ENCODE assay signal across 10 cellular contexts in genomic region chr19:6528544-6529121, GRCh38. TPM values are rescaled to one million over a fixed set of nuclear protein-coding genes. Genes with fewer than 3 reads are reported as not detected.
DNase-seq lines count a peak whose midpoint lies in the region; ATAC-seq and TF ChIP-seq lines count a peak whose summit lies in the region.
"Had no signal": no experiment of that assay in that cellular context is flagged by ENCODE, and none has a peak within 500 bp of the region (broad histone marks: within the 10 kb centered on the region; RNA-seq: fewer than 3 reads in every experiment).

No MANE protein-coding gene starts in this region.

- H3F3A ChIP-seq in SK-N-SH (replicated peaks; ENCODE audit: insufficient read depth), result peaks cover 4% of the 10 kb centered on the region

- intact Hi-C loops in heart right ventricle (cut with DNase I), result no loop called here

- H3K4me1 ChIP-seq in heart right ventricle, result peaks cover 6 to 51% (median 36%) of the 10 kb centered on the region in 9 donors
- no peaks in the 10 kb centered on the region; a peak in 1 of 4 replicates for H3K4me1 ChIP-seq in SK-N-SH (ENCODE audit: control insufficient read depth in 1 of 2, insufficient read depth in 2 of 2, low read depth in 1 of 2, low read length in 1 of 2)

- TF ChIP-seq CTCF in heart right ventricle (IDR thresholded peaks at IDR 0.05), result no peak
- no peak for TF ChIP-seq CTCF in SK-N-SH (IDR thresholded peaks at IDR 0.05)

- peak overlapping the region in 1 of 10 donors; percentile 53 for H3K27ac ChIP-seq in heart right ventricle
- H3K27ac ChIP-seq in temporal lobe (ENCODE audit: low read depth, low read length), result peak overlapping the region; percentile 33
- H3K27ac ChIP-seq in SK-N-SH (ENCODE audit: low read depth in 2 of 2, low read length in 1 of 2), result no peak overlapping the region

- H4K20me1 ChIP-seq in SK-N-SH (ENCODE audit: insufficient read depth), result no peaks in the 10 kb centered on the region

- DNase-seq in OCI-M1 (lab: John Stamatoyannopoulos, UW) (peak; percentile 78), heart right ventricle (peak; percentile 67), SK-N-SH (no peak), NCI-H1105 treated with DMSO at 0.1 percent for 48 hours (lab: John Stamatoyannopoulos, UW) (no peak), NCI-H446 treated with DMSO at 0.1 percent for 48 hours (lab: John Stamatoyannopoulos, UW) (no peak), NCI-H510A (lab: John Stamatoyannopoulos, UW) (no peak)
- DNase-seq: amniotic stem cell; stimulated activated CD4-positive, alpha-beta T cell treated with anti-CD3 and anti-CD28 coated beads, Interleukin-15, amount 100 ng/mL, for 24 hours had no signal

- no peak overlapping the region for H3K9ac ChIP-seq in SK-N-SH

- no peaks in the 10 kb centered on the region for H3K9me3 ChIP-seq in heart right ventricle
- no peaks in the 10 kb centered on the region for H3K9me3 ChIP-seq in SK-N-SH

- H3K4me2 ChIP-seq in SK-N-SH, result no peak overlapping the region

- H3K9me2 ChIP-seq in SK-N-SH, result no peaks in the 10 kb centered on the region

- TF ChIP-seq EP300 in SK-N-SH (IDR thresholded peaks at IDR 0.05; ENCODE audit: borderline replicate concordance in 1 of 2, low read depth in 1 of 2, low read length in 1 of 2), result no peak

- H3K27me3 ChIP-seq in heart right ventricle, result peaks cover 0 to 25% (median 17%) of the 10 kb centered on the region in 7 donors
- H3K27me3 ChIP-seq in SK-N-SH (ENCODE audit: insufficient read depth), result peaks cover 15% of the 10 kb centered on the region; the same call in 1 of the 2 replicates

- CTCF ChIA-PET in SK-N-SH (lab: Yijun Ruan, JAX), result interaction anchor here (1.9 kb wide), 1 partner anchor 12 kb away, joined by 6 read pairs; no protein-coding TSS in a partner anchor

- peak; percentile 53 for TF ChIP-seq POLR2A in GM19099 (IDR thresholded peaks at IDR 0.05; ENCODE audit: extremely low read depth, insufficient read length, low read depth)

- H2AFZ ChIP-seq in SK-N-SH (ENCODE audit: low read depth), result no peak overlapping the region

- peak; percentile 62 to 75 (median 68) for ATAC-seq in heart right ventricle

- 21 to 22% methylated on average over 9 of the region's 9 CpGs for WGBS in heart right ventricle, 2 donors
- 58% methylated on average over 9 of the region's 9 CpGs for WGBS in SK-N-SH (ENCODE audit: low lambda C conversion rate)

- peaks cover 14% of the 10 kb centered on the region for H3K79me2 ChIP-seq in SK-N-SH (ENCODE audit: insufficient read depth)

- POLR2A ChIA-PET in SK-N-SH (lab: Yijun Ruan, JAX), result no interaction called here

- no peak for TF ChIP-seq RAD21 in SK-N-SH (IDR thresholded peaks at IDR 0.05; ENCODE audit: low read length)

- no peak overlapping the region for H3K4me3 ChIP-seq in heart right ventricle
- H3K4me3 ChIP-seq in SK-N-SH (ENCODE audit: low read depth in 2 of 2, low read length in 1 of 2), result no peak overlapping the region

- H3K36me3 ChIP-seq in heart right ventricle (no peaks in the 10 kb centered on the region), SK-N-SH (replicated peaks in 1 of 2; ENCODE audit: control insufficient read depth in 1 of 2, insufficient read depth in 2 of 2, low read length in 1 of 2) (no peaks in the 10 kb centered on the region)

TF ChIP-seq in SK-N-SH, 30 proteins besides CTCF, POLR2A, EP300 and RAD21 (continues in another document):
- TF ChIP-seq FOSL2 (IDR thresholded peaks at IDR 0.05; ENCODE audit: borderline replicate concordance, low read depth) (no peak), MEF2A (IDR thresholded peaks at IDR 0.05; ENCODE audit: borderline replicate concordance, low read depth) (no peak), TAF1 (IDR thresholded peaks at IDR 0.05; ENCODE audit: borderline replicate concordance, low read depth, low read length) (no peak), GATA2 (CRISPR knock-in tag; IDR thresholded peaks at IDR 0.05) (no peak), PBX3 (IDR thresholded peaks at IDR 0.05) (no peak), CHD2 (IDR thresholded peaks at IDR 0.05; ENCODE audit: low read length, partially characterized antibody) (no peak), EZH2phosphoT487 (IDR thresholded peaks at IDR 0.05; ENCODE audit: borderline replicate concordance, low read depth) (no peak), RXRA (IDR thresholded peaks at IDR 0.05; ENCODE audit: borderline replicate concordance, low read depth) (no peak), REST (IDR thresholded peaks at IDR 0.05; ENCODE audit: low read depth, low read length) (no peak), TEAD4 (IDR thresholded peaks at IDR 0.05; ENCODE audit: borderline replicate concordance, insufficient read depth) (no peak), NFIC (IDR thresholded peaks at IDR 0.05; ENCODE audit: borderline replicate concordance) (no peak), FOXM1 (IDR thresholded peaks at IDR 0.05; ENCODE audit: low read depth) (no peak), GABPA (IDR thresholded peaks at IDR 0.05; ENCODE audit: low read depth) (no peak), ELF1 (IDR thresholded peaks at IDR 0.05) (no peak), ZBTB33 (IDR thresholded peaks at IDR 0.05; ENCODE audit: borderline replicate concordance, low read depth) (no peak)

RNA-seq across cellular contexts. Expression of gene TNFSF9, which starts 2.2 kb away (rescaled TPM):
- total RNA-seq in heart right ventricle, result under 1 TPM in 7 of 10 donors, not detected in 3; 0.13 to 0.88 (median 0.22) TPM
- under 1 TPM; 0.14 to 0.15 TPM for polyA plus RNA-seq in heart right ventricle
- 1.5 TPM for total RNA-seq in temporal lobe
- polyA plus RNA-seq in SK-N-SH (2012; rRNA removed), result 9.9 and 10.7 TPM in 2 replicates
- 7.1 and 7.4 TPM in 2 replicates for polyA plus RNA-seq in SK-N-SH (2012; cell fraction: cytosol; rRNA removed)
- polyA plus RNA-seq in SK-N-SH (2012; cell fraction: nucleus; rRNA removed), result 6.4 and 7.8 TPM in 2 replicates

RNA-seq across cellular contexts. Expression of gene TUBB4A, which starts 26.5 kb away (rescaled TPM):
- total RNA-seq in heart right ventricle (1 to 10 TPM in 4 of 10 donors, under 1 TPM in 6; 0.19 to 6.6 (median 0.81) TPM), temporal lobe (116 TPM)
- polyA plus RNA-seq in heart right ventricle (1 to 10 TPM in 1 of 2 donors, under 1 TPM in 1; 0.46 to 2.9 TPM), SK-N-SH (2012; rRNA removed) (2.3 and 4.5 TPM in 2 replicates)
- polyA plus RNA-seq in SK-N-SH (2012; cell fraction: cytosol; rRNA removed), result 2.3 and 3.9 TPM in 2 replicates
- 2.4 and 3.2 TPM in 2 replicates for polyA plus RNA-seq in SK-N-SH (2012; cell fraction: nucleus; rRNA removed)

RNA-seq across cellular contexts. Expression of gene DENND1C, which starts 47.0 kb away (rescaled TPM):
- total RNA-seq in heart right ventricle, result 1 to 10 TPM in 3 of 10 donors, under 1 TPM in 7; 0.09 to 4.0 (median 0.69) TPM
- polyA plus RNA-seq in heart right ventricle, result 1 to 10 TPM in 1 of 2 donors, under 1 TPM in 1; 0.43 to 1.1 TPM
- 0.25 TPM for total RNA-seq in temporal lobe
- polyA plus RNA-seq in SK-N-SH (2012; rRNA removed), result 0.05 and 0.11 TPM in 2 replicates
- 0.03 and 0.04 TPM in 2 replicates for polyA plus RNA-seq in SK-N-SH (2012; cell fraction: cytosol; rRNA removed)
- polyA plus RNA-seq in SK-N-SH (2012; cell fraction: nucleus; rRNA removed), result 0.08 and 0.12 TPM in 2 replicates

Comparison
In these comparisons a context has a peak if more than half of its experiments do, and no peak if none do; other contexts are left out.
1. DNase-seq: peak in OCI-M1 (single experiment) and heart right ventricle (2 of 2); none in SK-N-SH (single experiment), NCI-H1105 treated with DMSO at 0.1 percent for 48 hours (single experiment), NCI-H446 treated with DMSO at 0.1 percent for 48 hours (single experiment) and NCI-H510A (single experiment).
2. RNA of gene TUBB4A, which starts 26.5 kb away (total RNA-seq): 116 TPM in temporal lobe (single experiment); 0.19 to 6.6 TPM in heart right ventricle; every median in the first group is over 10 times any median in the second.